26 cellular contexts compared by ENCODE assay signal in genomic region chr15:84645997-84646396, GRCh38. TPM values are rescaled to one million over a fixed set of nuclear protein-coding genes. Genes with fewer than 3 reads are reported as not detected.
A peak's percentile ranks its signal among the peaks of the same experiment; 100 is the strongest.
DNase-seq lines count a peak whose midpoint lies in the region; ATAC-seq, FAIRE-seq and TF ChIP-seq lines count a peak whose summit lies in the region.
"Had no signal": no experiment of that assay in that cellular context is flagged by ENCODE, and none has a peak within 500 bp of the region (broad histone marks: within the 10 kb centered on the region; RNA-seq: fewer than 3 reads in every experiment).

No MANE protein-coding gene starts in this region.

- H3K27ac Mint-ChIP-seq in T-helper 17 cell (peak overlapping the region; percentile 63), natural killer cell (peak overlapping the region; percentile 29 to 48)

- no peak for TF ChIP-seq CTCF in HepG2 (CRISPR knock-in tag; IDR thresholded peaks at IDR 0.05)
- TF ChIP-seq CTCF in right lobe of liver (IDR thresholded peaks at IDR 0.05): no peak
- no peak for TF ChIP-seq CTCF in natural killer cell (IDR thresholded peaks at IDR 0.05)

- no peak overlapping the region for H3K4me2 ChIP-seq in HepG2 (ENCODE audit: low read depth, low read length)

- H3K4me1 ChIP-seq in HepG2 (ENCODE audit: insufficient read depth, low read length) (peaks cover 5% of the 10 kb centered on the region), right lobe of liver (peaks cover 0 to 5% (median 0%) of the 10 kb centered on the region in 4 donors)
- H3K4me1 ChIP-seq: Peyer's patch had no signal

- H3K36me3 Mint-ChIP-seq in T-helper 17 cell (ENCODE audit: low read depth): peaks cover 5% of the 10 kb centered on the region
- peaks cover 5% of the 10 kb centered on the region for H3K36me3 Mint-ChIP-seq in natural killer cell

- BruUV-seq in HepG2 (replicated peaks; lab: Mats Ljungman, UMichigan): TSS peak; percentile 24

- H3K27me3 ChIP-seq in HepG2 (ENCODE audit: control insufficient read depth in 1 of 2, insufficient read depth in 2 of 2, low read length in 2 of 2) (no peaks in the 10 kb centered on the region), right lobe of liver (no peaks in the 10 kb centered on the region)
- H3K27me3 ChIP-seq: Peyer's patch had no signal

- peaks cover 2% of the 10 kb centered on the region for H3K79me2 ChIP-seq in HepG2 (ENCODE audit: insufficient read depth, low read length)

- TF ChIP-seq EP300 in HepG2 (IDR thresholded peaks at IDR 0.05; ENCODE audit: low read depth in 2 of 2, low read length in 2 of 2) (no peak), HepG2 (CRISPR knock-in tag; IDR thresholded peaks at IDR 0.05; ENCODE audit: borderline replicate concordance) (no peak)

- H3K9me3 ChIP-seq in HepG2 (ENCODE audit: low read length) (no peaks in the 10 kb centered on the region), right lobe of liver (no peaks in the 10 kb centered on the region), T-helper 17 cell (ENCODE audit: control insufficient read depth, low read length, poor library complexity, severe bottlenecking) (no peaks in the 10 kb centered on the region)
- H3K9me3 ChIP-seq: Peyer's patch had no signal

- H3K27ac ChIP-seq in HepG2 (ENCODE audit: extremely low read length, insufficient read depth, low read length): no peak overlapping the region
- H3K27ac ChIP-seq in right lobe of liver: no peak overlapping the region
- H3K27ac ChIP-seq: C4-2B, Peyer's patch had no signal

- H3K4me1 Mint-ChIP-seq in T-helper 17 cell (peaks cover 9% of the 10 kb centered on the region), natural killer cell (peaks cover 0 to 15% of the 10 kb centered on the region in 2 donors)

- WGBS in HepG2 (ENCODE audit: low lambda C conversion rate): 99% methylated on average over 10 of the region's 10 CpGs
- WGBS in right lobe of liver (ENCODE audit: insufficient coverage, low coverage, low lambda C conversion rate, missing lambda C conversion rate): 67% methylated on average over 1 of the region's 10 CpGs

- in situ Hi-C loops in HepG2 (cut with HindIII; ENCODE audit: extremely low pct_ligation_motif_present, low pct_unique_long_range_greater_than_20kb): no loop called here
- in situ Hi-C loops in ACHN (cut with HindIII; ENCODE audit: low pct_ligation_motif_present, low pct_unique_long_range_greater_than_20kb, low sequenced_read_pairs): no loop called here

- H3K27me3 Mint-ChIP-seq in T-helper 17 cell: no peaks in the 10 kb centered on the region
- H3K27me3 Mint-ChIP-seq in natural killer cell (ENCODE audit: low read depth in 2 of 2): no peaks in the 10 kb centered on the region
- H3K27me3 Mint-ChIP-seq: CD8-positive, alpha-beta memory T cell; IgD-negative memory B cell had no signal

- FAIRE-seq in HepG2 (lab: Jason Lieb, UNC): no peak
- FAIRE-seq: G401.6, GM12892, GM18507, HTR-8/SVneo had no signal

- TF ChIP-seq POLR2A in HepG2 (IDR thresholded peaks at IDR 0.05; ENCODE audit: insufficient read depth in 1 of 2, low read depth in 2 of 2, low read length in 2 of 2) (no peak), right lobe of liver (IDR thresholded peaks at IDR 0.05) (no peak)

- CTCF ChIA-PET in HepG2 (lab: Yijun Ruan, JAX; ENCODE audit: low intra/inter-chr PET ratio, low total read pairs): no interaction called here

- intact Hi-C loops in HepG2 (cut with micrococcal nuclease; ENCODE audit: unreplicated experiment): no loop called here
- intact Hi-C loops in right lobe of liver (cut with DNase I): loop anchor here in 1 of 2 donors (10.0 kb wide), 1 partner anchor 51 kb away; no protein-coding TSS in a partner anchor
- intact Hi-C loops in natural killer cell (cut with micrococcal nuclease): no loop called here

- H3K4me3 Mint-ChIP-seq in T-helper 17 cell (no peak overlapping the region), natural killer cell (no peak overlapping the region)
- H3K4me3 Mint-ChIP-seq: CD8-positive, alpha-beta memory T cell; IgD-negative memory B cell had no signal

- H3K9ac ChIP-seq in HepG2 (ENCODE audit: insufficient read depth, low read depth, low read length): no peak overlapping the region

- H3K36me3 ChIP-seq in HepG2 (replicated peaks in 1 of 2; ENCODE audit: control insufficient read depth in 1 of 2, insufficient read depth in 2 of 2, low read length in 2 of 2) (peaks cover 33 to 72% of the 10 kb centered on the region in 2 experiments), right lobe of liver (peaks cover 0 to 73% (median 27%) of the 10 kb centered on the region in 4 donors)

- H3K4me3 ChIP-seq in HepG2 (replicated peaks in 1 of 3; ENCODE audit: insufficient read depth in 1 of 3, low read depth in 2 of 3, low read length in 3 of 3) (no peak overlapping the region), right lobe of liver (no peak overlapping the region)
- H3K4me3 ChIP-seq: Peyer's patch had no signal

- ATAC-seq in HepG2 (no peak), right lobe of liver (no peak), T-helper 17 cell (no peak), natural killer cell (no peak)
- ATAC-seq: Right ventricle myocardium inferior had no signal

- H2AFZ ChIP-seq in HepG2 (ENCODE audit: low read length): no peak overlapping the region

- DNase-seq in HepG2 (ENCODE audit: low spot score): no peak
- DNase-seq in right lobe of liver: no peak
- no peak for DNase-seq in T-helper 17 cell
- no peak for DNase-seq in natural killer cell
- no peak for DNase-seq in Ammon's horn (ENCODE audit: low spot score)
- DNase-seq in ACHN: no peak
- no peak for DNase-seq in NCI-H1105 treated with DMSO at 0.1 percent for 48 hours (lab: John Stamatoyannopoulos, UW)
- DNase-seq: Calu3; CD8-positive, alpha-beta memory T cell; DMS153; GOT3; HCEC 1CT; MV-4-11; NCI-H1694; NCI-H2081 treated with DMSO at 0.1 percent for 48 hours; NCI-H2171 treated with DMSO at 0.1 percent for 48 hours; NCI-H524 treated with DMSO at 0.1 percent for 48 hours; NCI-H82; Peyer's patch had no signal

- H3K9me3 Mint-ChIP-seq in natural killer cell: no peaks in the 10 kb centered on the region
- H3K9me3 Mint-ChIP-seq: CD8-positive, alpha-beta memory T cell; IgD-negative memory B cell had no signal

- no peaks in the 10 kb centered on the region for H4K20me1 ChIP-seq in HepG2 (ENCODE audit: insufficient read depth, low read length)

- POLR2A ChIA-PET in HepG2 (lab: Yijun Ruan, JAX): interaction anchor here (0.9 to 7.5 kb wide), 3 partner anchors 7 to 43 kb away, joined by 3 to 45 read pairs (median 3); partner anchors contain the start of gene WDR73

- no peak for TF ChIP-seq RAD21 in HepG2 (CRISPR knock-in tag; IDR thresholded peaks at IDR 0.05)

RNA-seq across cellular contexts. Expression of gene WDR73, which starts 8.1 kb away (rescaled TPM):
- total RNA-seq in HepG2 (2016; rRNA removed; fragmentation: Illumina TruSeq; extraction: Trizol): 32.5 and 35.5 TPM in 2 replicates
- 10.8 and 11.7 TPM in 2 replicates for total RNA-seq in HepG2 (2016; cell fraction: cytosol; rRNA removed; fragmentation: Illumina TruSeq; extraction: Trizol; ENCODE audit: low read depth)
- 32.6 and 33.3 TPM in 2 replicates for total RNA-seq in HepG2 (2016; cell fraction: insoluble cytoplasmic fraction; rRNA removed; fragmentation: Illumina TruSeq; extraction: Trizol)
- 18.7 and 20.1 TPM in 2 replicates for total RNA-seq in HepG2 (2016; cell fraction: membrane; rRNA removed; fragmentation: Illumina TruSeq; extraction: Trizol)
- total RNA-seq in HepG2 (2016; cell fraction: nucleus; rRNA removed; fragmentation: Illumina TruSeq; extraction: Trizol): 31.9 and 35.3 TPM in 2 replicates
- 20.0 and 21.9 TPM in 2 replicates for polyA plus RNA-seq in HepG2 (2011; rRNA removed)
- polyA plus RNA-seq in HepG2 (2011; cell fraction: cytosol; rRNA removed): 10.8 and 12.7 TPM in 2 replicates
- 45.9 and 52.5 TPM in 2 replicates for polyA plus RNA-seq in HepG2 (2011; cell fraction: nucleus; rRNA removed)
- polyA plus RNA-seq in HepG2 (2012): 14.1 and 15.5 TPM in 2 replicates
- polyA plus RNA-seq in HepG2 (2016; cell fraction: cytosol; fragmentation: Illumina TruSeq; extraction: Trizol; ENCODE audit: low read depth): 7.3 and 8.1 TPM in 2 replicates
- 24.7 and 25.3 TPM in 2 replicates for polyA plus RNA-seq in HepG2 (2016; cell fraction: insoluble cytoplasmic fraction; fragmentation: Illumina TruSeq; extraction: Trizol; ENCODE audit: low read depth)
- polyA plus RNA-seq in HepG2 (2016; cell fraction: membrane; fragmentation: Illumina TruSeq; extraction: Trizol; ENCODE audit: low read depth): 13.1 and 14.1 TPM in 2 replicates
- 60.7 and 63.6 TPM in 2 replicates for polyA plus RNA-seq in HepG2 (2016; cell fraction: nucleus; fragmentation: Illumina TruSeq; extraction: Trizol; ENCODE audit: insufficient read depth, low read depth)
- polyA minus RNA-seq in HepG2 (2011; rRNA and poly(A)+ RNA removed; ENCODE audit: low replicate concordance): 23.7 and 63.4 TPM in 2 replicates
- 4.2 and 5.5 TPM in 2 replicates for polyA minus RNA-seq in HepG2 (2011; cell fraction: cytosol; rRNA and poly(A)+ RNA removed)
- polyA minus RNA-seq in HepG2 (2011; cell fraction: nucleus; rRNA and poly(A)+ RNA removed): 27.8 and 29.0 TPM in 2 replicates
- 10 to 100 TPM in 1 of 6 experiments, 1 to 10 TPM in 5; 6.3 to 11.1 (median 8.1) TPM for total RNA-seq in right lobe of liver
- 10 to 100 TPM; 26.0 to 29.8 TPM for total RNA-seq in T-helper 17 cell
- 10 to 100 TPM; 19.2 to 26.7 (median 19.7) TPM for total RNA-seq in natural killer cell

RNA-seq across cellular contexts. Expression of gene NMB, which starts 12.0 kb away (rescaled TPM):
- 15.5 and 25.4 TPM in 2 replicates for total RNA-seq in HepG2 (2016; rRNA removed; fragmentation: Illumina TruSeq; extraction: Trizol)
- total RNA-seq in HepG2 (2016; cell fraction: cytosol; rRNA removed; fragmentation: Illumina TruSeq; extraction: Trizol; ENCODE audit: low read depth): 88.1 and 117 TPM in 2 replicates
- total RNA-seq in HepG2 (2016; cell fraction: insoluble cytoplasmic fraction; rRNA removed; fragmentation: Illumina TruSeq; extraction: Trizol): 16.2 and 26.0 TPM in 2 replicates
- 60.2 and 72.6 TPM in 2 replicates for total RNA-seq in HepG2 (2016; cell fraction: membrane; rRNA removed; fragmentation: Illumina TruSeq; extraction: Trizol)
- 10.9 and 13.4 TPM in 2 replicates for total RNA-seq in HepG2 (2016; cell fraction: nucleus; rRNA removed; fragmentation: Illumina TruSeq; extraction: Trizol)
- polyA plus RNA-seq in HepG2 (2011; rRNA removed): 10.4 and 11.4 TPM in 2 replicates
- 5.0 and 11.2 TPM in 2 replicates for polyA plus RNA-seq in HepG2 (2011; cell fraction: cytosol; rRNA removed)
- polyA plus RNA-seq in HepG2 (2011; cell fraction: nucleus; rRNA removed): 4.2 and 5.7 TPM in 2 replicates
- polyA plus RNA-seq in HepG2 (2012): 5.3 and 6.5 TPM in 2 replicates
- polyA plus RNA-seq in HepG2 (2016; cell fraction: cytosol; fragmentation: Illumina TruSeq; extraction: Trizol; ENCODE audit: low read depth): 114 and 137 TPM in 2 replicates
- 13.5 and 14.0 TPM in 2 replicates for polyA plus RNA-seq in HepG2 (2016; cell fraction: insoluble cytoplasmic fraction; fragmentation: Illumina TruSeq; extraction: Trizol; ENCODE audit: low read depth)
- 57.5 and 62.3 TPM in 2 replicates for polyA plus RNA-seq in HepG2 (2016; cell fraction: membrane; fragmentation: Illumina TruSeq; extraction: Trizol; ENCODE audit: low read depth)
- 20.7 and 22.2 TPM in 2 replicates for polyA plus RNA-seq in HepG2 (2016; cell fraction: nucleus; fragmentation: Illumina TruSeq; extraction: Trizol; ENCODE audit: insufficient read depth, low read depth)
- 3.7 TPM in 1 of 2 replicates, not detected in the other for polyA minus RNA-seq in HepG2 (2011; rRNA and poly(A)+ RNA removed; ENCODE audit: low replicate concordance)
- polyA minus RNA-seq in HepG2 (2011; cell fraction: cytosol; rRNA and poly(A)+ RNA removed): 1.3 and 2.9 TPM in 2 replicates
- 1.1 and 1.2 TPM in 2 replicates for polyA minus RNA-seq in HepG2 (2011; cell fraction: nucleus; rRNA and poly(A)+ RNA removed)
- 1 to 10 TPM in 4 of 6 experiments, under 1 TPM in 2; 0.76 to 3.8 (median 1.7) TPM for total RNA-seq in right lobe of liver
- 1 to 10 TPM; 2.0 to 3.3 TPM for total RNA-seq in T-helper 17 cell
- total RNA-seq in natural killer cell: 1 to 10 TPM; 3.8 to 6.4 (median 5.1) TPM

RNA-seq across cellular contexts. Expression of gene ZSCAN2, which starts 45.2 kb away (rescaled TPM):
- 21.5 and 23.7 TPM in 2 replicates for total RNA-seq in HepG2 (2016; rRNA removed; fragmentation: Illumina TruSeq; extraction: Trizol)
- total RNA-seq in HepG2 (2016; cell fraction: cytosol; rRNA removed; fragmentation: Illumina TruSeq; extraction: Trizol; ENCODE audit: low read depth): 5.3 and 7.3 TPM in 2 replicates
- 24.0 and 25.1 TPM in 2 replicates for total RNA-seq in HepG2 (2016; cell fraction: insoluble cytoplasmic fraction; rRNA removed; fragmentation: Illumina TruSeq; extraction: Trizol)
- 11.5 and 12.3 TPM in 2 replicates for total RNA-seq in HepG2 (2016; cell fraction: membrane; rRNA removed; fragmentation: Illumina TruSeq; extraction: Trizol)
- total RNA-seq in HepG2 (2016; cell fraction: nucleus; rRNA removed; fragmentation: Illumina TruSeq; extraction: Trizol): 14.5 and 18.1 TPM in 2 replicates
- polyA plus RNA-seq in HepG2 (2011; rRNA removed): 10.9 and 11.4 TPM in 2 replicates
- 8.2 and 10.4 TPM in 2 replicates for polyA plus RNA-seq in HepG2 (2011; cell fraction: cytosol; rRNA removed)
- 9.0 and 10.7 TPM in 2 replicates for polyA plus RNA-seq in HepG2 (2011; cell fraction: nucleus; rRNA removed)
- polyA plus RNA-seq in HepG2 (2012): 7.4 and 9.0 TPM in 2 replicates
- polyA plus RNA-seq in HepG2 (2016; cell fraction: cytosol; fragmentation: Illumina TruSeq; extraction: Trizol; ENCODE audit: low read depth): 6.4 and 6.7 TPM in 2 replicates
- 20.5 and 21.3 TPM in 2 replicates for polyA plus RNA-seq in HepG2 (2016; cell fraction: insoluble cytoplasmic fraction; fragmentation: Illumina TruSeq; extraction: Trizol; ENCODE audit: low read depth)
- 8.9 and 9.9 TPM in 2 replicates for polyA plus RNA-seq in HepG2 (2016; cell fraction: membrane; fragmentation: Illumina TruSeq; extraction: Trizol; ENCODE audit: low read depth)
- polyA plus RNA-seq in HepG2 (2016; cell fraction: nucleus; fragmentation: Illumina TruSeq; extraction: Trizol; ENCODE audit: insufficient read depth, low read depth): 22.1 and 26.1 TPM in 2 replicates
- 5.9 and 16.0 TPM in 2 replicates for polyA minus RNA-seq in HepG2 (2011; rRNA and poly(A)+ RNA removed; ENCODE audit: low replicate concordance)
- 6.9 and 8.2 TPM in 2 replicates for polyA minus RNA-seq in HepG2 (2011; cell fraction: cytosol; rRNA and poly(A)+ RNA removed)
- 16.1 and 23.2 TPM in 2 replicates for polyA minus RNA-seq in HepG2 (2011; cell fraction: nucleus; rRNA and poly(A)+ RNA removed)
- total RNA-seq in right lobe of liver: 1 to 10 TPM; 4.5 to 8.7 (median 6.8) TPM
- total RNA-seq in T-helper 17 cell: 1 to 10 TPM; 3.6 to 4.1 TPM
- total RNA-seq in natural killer cell: 1 to 10 TPM; 5.0 to 8.3 (median 5.5) TPM
